ENCODE assay signal across 8 cellular contexts in genomic region chr17:48074322-48075054, GRCh38. TPM values are rescaled to one million over a fixed set of nuclear protein-coding genes. Genes with fewer than 3 reads are reported as not detected.
DNase-seq lines count a peak whose midpoint lies in the region; ATAC-seq and TF ChIP-seq lines count a peak whose summit lies in the region.

No MANE protein-coding gene starts in this region.

- intact Hi-C loops in Right ventricle myocardium superior (cut with DNase I) (loop anchor here (2.0 kb wide), 1 partner anchor 48 kb away; no protein-coding TSS in a partner anchor), psoas muscle (cut with DNase I) (loop anchor here (1.0 to 5.0 kb wide), 3 partner anchors 48 to 58 kb away; no protein-coding TSS in a partner anchor), aorta (cut with DNase I) (loop anchor here (1.0 to 5.0 kb wide), 3 partner anchors 48 to 58 kb away; no protein-coding TSS in a partner anchor)

- H3K9me3 ChIP-seq in psoas muscle (no peaks in the 10 kb centered on the region), aorta (ENCODE audit: control insufficient read depth, low read length) (no peaks in the 10 kb centered on the region)

- H3K36me3 ChIP-seq in psoas muscle (ENCODE audit: insufficient read depth in 1 of 2, low read depth in 1 of 2), result peaks cover 0 to 41% of the 10 kb centered on the region in 2 donors
- peaks cover 1 to 8% of the 10 kb centered on the region in 2 donors for H3K36me3 ChIP-seq in aorta (ENCODE audit: control insufficient read depth in 1 of 2, insufficient read depth in 2 of 2, low read length in 1 of 2)

- TF ChIP-seq CTCF in LNCaP clone FGC (IDR thresholded peaks at IDR 0.05; ENCODE audit: control insufficient read depth, extremely low read depth, insufficient read depth) (peak; percentile 78), psoas muscle (IDR thresholded peaks at IDR 0.05) (peak; percentile 87)

- H3K27ac ChIP-seq in psoas muscle (peak overlapping the region; percentile 69), aorta (ENCODE audit: low read depth in 1 of 2, low read length in 2 of 2) (no peak overlapping the region)

- DNase-seq in DMS79 (lab: John Stamatoyannopoulos, UW), result peak; percentile 18
- peak; percentile 53 for DNase-seq in LNCaP clone FGC (ENCODE audit: low read depth)
- DNase-seq in SKM-1 (lab: John Stamatoyannopoulos, UW; ENCODE audit: unreplicated experiment), result peak; percentile 26
- peak; percentile 76 for DNase-seq in activated naive CD4-positive, alpha-beta T cell treated with anti-CD3 and anti-CD28 coated beads, Interleukin-2, amount 50 U/mL, for 16 hours
- DNase-seq in Right ventricle myocardium superior, result peak; percentile 76
- DNase-seq in psoas muscle, result peak; percentile 58 to 83
- peak; percentile 82 to 86 for DNase-seq in aorta

- WGBS in psoas muscle, 3 donors, result 34 to 39% (median 34%) methylated on average over 4 of the region's 4 CpGs
- 30 to 31% methylated on average over 4 of the region's 4 CpGs for WGBS in aorta, 2 donors

- ATAC-seq in Right ventricle myocardium superior (ENCODE audit: poor library complexity) (peak; percentile 86), psoas muscle (peak; percentile 80 to 83 (median 80)), aorta (ENCODE audit: low FRiP score) (peak; percentile 85), GM18517 (IDR thresholded peaks at IDR 0.05; ENCODE audit: unreplicated experiment) (no peak)

- H3K27me3 ChIP-seq in psoas muscle (ENCODE audit: insufficient read depth in 3 of 3, low read length in 2 of 3) (no peaks in the 10 kb centered on the region), aorta (ENCODE audit: control insufficient read depth in 1 of 2, insufficient read depth in 2 of 2, low read length in 1 of 2) (no peaks in the 10 kb centered on the region)

- peaks cover 15% of the 10 kb centered on the region for H3K4me1 ChIP-seq in psoas muscle
- H3K4me1 ChIP-seq in aorta (ENCODE audit: control insufficient read depth in 1 of 2, insufficient read depth in 2 of 2, low read length in 2 of 2), result no peaks in the 10 kb centered on the region

- no peak overlapping the region for H3K4me3 ChIP-seq in LNCaP clone FGC (ENCODE audit: low read depth, low read length)
- H3K4me3 ChIP-seq in psoas muscle, result no peak overlapping the region
- no peak overlapping the region for H3K4me3 ChIP-seq in aorta (ENCODE audit: low read length in 2 of 2)

RNA-seq across cellular contexts. Expression of gene NFE2L1, which starts 26.3 kb away (rescaled TPM):
- 911 TPM for total RNA-seq in Right ventricle myocardium superior
- 1,000 to 10,000 TPM in 3 of 4 donors, 100 to 1,000 TPM in 1; 990 to 1,423 (median 1,174) TPM for total RNA-seq in psoas muscle
- 1,000 to 10,000 TPM in 1 of 3 donors, 100 to 1,000 TPM in 2; 308 to 1,601 (median 620) TPM for polyA plus RNA-seq in psoas muscle
- total RNA-seq in aorta, result 100 to 1,000 TPM; 161 to 250 TPM
- polyA plus RNA-seq in aorta, result 10 to 100 TPM; 80.6 to 83.3 TPM

RNA-seq across cellular contexts. Expression of gene CBX1, which starts 26.8 kb away (rescaled TPM):
- total RNA-seq in Right ventricle myocardium superior, result 31.7 TPM
- total RNA-seq in psoas muscle, result 10 to 100 TPM; 28.9 to 39.6 (median 35.5) TPM
- polyA plus RNA-seq in psoas muscle, result 10 to 100 TPM; 26.6 to 69.6 (median 34.8) TPM
- total RNA-seq in aorta, result 10 to 100 TPM; 45.6 to 81.1 TPM
- 10 to 100 TPM; 33.3 to 52.3 TPM for polyA plus RNA-seq in aorta

RNA-seq across cellular contexts. Expression of gene SNX11, which starts 33.1 kb away (rescaled TPM):
- total RNA-seq in Right ventricle myocardium superior, result 11.8 TPM
- 10 to 100 TPM; 10.0 to 17.2 (median 12.3) TPM for total RNA-seq in psoas muscle
- polyA plus RNA-seq in psoas muscle, result 10 to 100 TPM; 11.5 to 27.0 (median 25.7) TPM
- 10 to 100 TPM; 17.4 to 18.8 TPM for total RNA-seq in aorta
- 10 to 100 TPM; 11.7 to 17.2 TPM for polyA plus RNA-seq in aorta

RNA-seq across cellular contexts. Expression of gene COPZ2, which starts 36.9 kb away (rescaled TPM):
- total RNA-seq in Right ventricle myocardium superior (49.2 TPM), psoas muscle (100 to 1,000 TPM in 1 of 4 donors, 10 to 100 TPM in 3; 56.4 to 130 (median 66.4) TPM), aorta (10 to 100 TPM; 59.9 to 84.2 TPM)
- polyA plus RNA-seq in psoas muscle (10 to 100 TPM; 16.8 to 46.0 (median 35.5) TPM), aorta (100 to 1,000 TPM; 104 to 108 TPM)

Comparison
In these comparisons a context has a peak if more than half of its experiments do, and no peak if none do; other contexts are left out.
1. DNase-seq: peak in every context shown above with its lines; median percentile 84 in aorta; 76 in activated naive CD4-positive, alpha-beta T cell treated with anti-CD3 and anti-CD28 coated beads, Interleukin-2, amount 50 U/mL, for 16 hours; 76 in Right ventricle myocardium superior; 70 in psoas muscle; 53 in LNCaP clone FGC; 26 in SKM-1; 18 in DMS79.